Comparison of ENCODE assay signal across 16 cellular contexts in genomic region chr10:118470470-118470869, GRCh38.
A peak's percentile ranks its signal among the peaks of the same experiment; 100 is the strongest.
DNase-seq lines count a peak whose midpoint lies in the region; ATAC-seq and TF ChIP-seq lines count a peak whose summit lies in the region.
"Had no signal": no experiment of that assay in that cellular context is flagged by ENCODE, and none has a peak within 500 bp of the region (broad histone marks: within the 10 kb centered on the region; RNA-seq: fewer than 3 reads in every experiment).

No MANE protein-coding gene starts in this region.

- no peaks in the 10 kb centered on the region for H3K9me2 ChIP-seq in GM23338 (ENCODE audit: insufficient read depth)

- H3K36me3 ChIP-seq in breast epithelium (no peaks in the 10 kb centered on the region), left lung (no peaks in the 10 kb centered on the region), GM23338 (ENCODE audit: insufficient read depth) (no peaks in the 10 kb centered on the region)
- H3K36me3 ChIP-seq: BLaER1 had no signal

- H3K4me3 ChIP-seq in breast epithelium (no peak overlapping the region), left lung (no peak overlapping the region), GM23338 (no peak overlapping the region)
- H3K4me3 ChIP-seq: A549, BLaER1, GM12878 had no signal

- H3K27ac ChIP-seq in breast epithelium (no peak overlapping the region), foreskin keratinocyte (peak overlapping the region; percentile 28), left lung (no peak overlapping the region), GM23338 (ENCODE audit: low read depth) (no peak overlapping the region)
- H3K27ac ChIP-seq: 22Rv1, A549, BLaER1 had no signal

- peak; percentile 5 for DNase-seq in MCF 10A (ENCODE audit: unreplicated experiment)
- no peak for DNase-seq in breast epithelium (ENCODE audit: low spot score in 2 of 2)
- DNase-seq in foreskin keratinocyte, result peak; percentile 31 to 58
- DNase-seq in left lung, result no peak
- no peak for DNase-seq in GM23338 (ENCODE audit: low spot score)
- DNase-seq in NCI-H1436 (lab: John Stamatoyannopoulos, UW), result no peak
- no peak for DNase-seq in AG20443 (ENCODE audit: low spot score)
- DNase-seq: Calu3; CD4-positive, alpha-beta memory T cell; DMS79 treated with DMSO at 0.1 percent for 48 hours; HCEC 1CT had no signal

- H3K4me1 ChIP-seq in breast epithelium (no peaks in the 10 kb centered on the region), foreskin keratinocyte (peaks cover 26% of the 10 kb centered on the region), left lung (no peaks in the 10 kb centered on the region), GM23338 (ENCODE audit: insufficient read depth) (no peaks in the 10 kb centered on the region)
- H3K4me1 ChIP-seq: A549, BLaER1 had no signal

- peaks cover 4% of the 10 kb centered on the region for H3K27me3 Mint-ChIP-seq in MCF 10A (ENCODE audit: insufficient read depth, unreplicated experiment)
- H3K27me3 Mint-ChIP-seq in GM23338 (ENCODE audit: insufficient read depth, low read depth, poor library complexity), result peaks cover 2% of the 10 kb centered on the region

- no peak overlapping the region for H3K4me3 Mint-ChIP-seq in MCF 10A (ENCODE audit: unreplicated experiment)
- no peak overlapping the region for H3K4me3 Mint-ChIP-seq in GM23338
- H3K4me3 Mint-ChIP-seq: CD14-positive monocyte; CD4-positive, alpha-beta memory T cell had no signal

- H3K9me3 Mint-ChIP-seq in MCF 10A (ENCODE audit: unreplicated experiment), result peaks cover 6% of the 10 kb centered on the region
- no peaks in the 10 kb centered on the region for H3K9me3 Mint-ChIP-seq in GM23338

- H3K4me1 Mint-ChIP-seq in MCF 10A (ENCODE audit: insufficient read depth, unreplicated experiment) (no peaks in the 10 kb centered on the region), GM23338 (peaks cover 4% of the 10 kb centered on the region)
- H3K4me1 Mint-ChIP-seq: CD14-positive monocyte; CD4-positive, alpha-beta memory T cell had no signal

- no peaks in the 10 kb centered on the region for H3F3A ChIP-seq in GM23338 (replicated peaks; ENCODE audit: low read depth)

- no peaks in the 10 kb centered on the region for H4K20me1 ChIP-seq in GM23338 (replicated peaks; ENCODE audit: insufficient read depth)
- H4K20me1 ChIP-seq: BLaER1 had no signal

- CTCF ChIA-PET in MCF 10A (lab: Yijun Ruan, JAX), result interaction anchor here (0.6 to 1.7 kb wide), 3 partner anchors 9 to 74 kb away, joined by 3 to 11 read pairs (median 4); no protein-coding TSS in a partner anchor

- H3K9me3 ChIP-seq in breast epithelium (peaks cover 6% of the 10 kb centered on the region in 2 donors), left lung (peaks cover 0 to 1% of the 10 kb centered on the region in 2 donors)
- H3K9me3 ChIP-seq: A549, BLaER1 had no signal

- POLR2A ChIA-PET in MCF 10A (lab: Yijun Ruan, JAX), result interaction anchor here (0.7 kb wide), 1 partner anchor 17 kb away, joined by 3 read pairs; no protein-coding TSS in a partner anchor

- H3K27me3 ChIP-seq in breast epithelium (peaks cover 0 to 18% of the 10 kb centered on the region in 2 donors), foreskin keratinocyte (no peaks in the 10 kb centered on the region), left lung (peaks cover 0 to 61% of the 10 kb centered on the region in 2 donors), GM23338 (ENCODE audit: insufficient read depth) (no peaks in the 10 kb centered on the region)
- H3K27me3 ChIP-seq: BLaER1 had no signal

- H3K36me3 Mint-ChIP-seq in MCF 10A (ENCODE audit: insufficient read depth, unreplicated experiment) (no peaks in the 10 kb centered on the region), GM23338 (ENCODE audit: low read depth) (no peaks in the 10 kb centered on the region)
- H3K36me3 Mint-ChIP-seq: CD14-positive monocyte; CD4-positive, alpha-beta memory T cell had no signal

- TF ChIP-seq POLR2A in breast epithelium (IDR thresholded peaks at IDR 0.05), result no peak

- no TSS peak for BruUV-seq in MCF 10A (replicated peaks; lab: Mats Ljungman, UMichigan)

- H3K4me2 ChIP-seq in GM23338, result no peak overlapping the region
- H3K4me2 ChIP-seq: A549, BLaER1 had no signal

- no peak overlapping the region for H3K27ac Mint-ChIP-seq in MCF 10A (ENCODE audit: low read depth, unreplicated experiment)
- no peak overlapping the region for H3K27ac Mint-ChIP-seq in GM23338
- H3K27ac Mint-ChIP-seq: CD14-positive monocyte; CD4-positive, alpha-beta memory T cell had no signal

- no peak overlapping the region for H2AFZ ChIP-seq in GM23338

- intact Hi-C loops in MCF 10A (cut with micrococcal nuclease) (no loop called here), breast epithelium (cut with DNase I; ENCODE audit: low total_unique reads) (no loop called here), left lung (cut with DNase I) (no loop called here)

- no peak for ATAC-seq in foreskin keratinocyte
- ATAC-seq in left lung, result peak; percentile 50
- no peak for ATAC-seq in GM23338
- ATAC-seq: A549, GM12878 had no signal

- no peaks in the 10 kb centered on the region for H3K79me2 ChIP-seq in GM23338 (replicated peaks; ENCODE audit: insufficient read depth)

- no peak for TF ChIP-seq CTCF in MCF 10A (IDR thresholded peaks at IDR 0.05; ENCODE audit: unreplicated experiment)
- TF ChIP-seq CTCF in breast epithelium (IDR thresholded peaks at IDR 0.05), result no peak
- TF ChIP-seq CTCF in foreskin keratinocyte (conservative IDR thresholded peaks at IDR 0.05), result no peak
- TF ChIP-seq CTCF in left lung (IDR thresholded peaks at IDR 0.05), result no peak
- no peak for TF ChIP-seq CTCF in GM23338 (conservative IDR thresholded peaks at IDR 0.05; ENCODE audit: low read depth in 2 of 2)

TF ChIP-seq in GM23338, 12 proteins besides CTCF, POLR2A, EP300 and RAD21 (continues in another document):
- TF ChIP-seq POLR2AphosphoS5 (IDR thresholded peaks at IDR 0.05; ENCODE audit: low read depth), result no peak
- TF ChIP-seq ETS1 (IDR thresholded peaks at IDR 0.05), result no peak
- TF ChIP-seq ZNF331 (CRISPR knock-in tag; IDR thresholded peaks at IDR 0.05; ENCODE audit: low read depth), result no peak
- no peak for TF ChIP-seq ZNF462 (CRISPR knock-in tag; IDR thresholded peaks at IDR 0.05)

Comparison
In these comparisons a context has a peak if more than half of its experiments do, and no peak if none do; other contexts are left out.
1. DNase-seq: peak in MCF 10A (single experiment) and foreskin keratinocyte (2 of 2); none in breast epithelium (0 of 2), left lung (0 of 2), GM23338 (single experiment), NCI-H1436 (single experiment) and AG20443 (single experiment).